22 cellular contexts compared by ENCODE assay signal in genomic region chr17:55120651-55121050, GRCh38.
A peak's percentile ranks its signal among the peaks of the same experiment; 100 is the strongest.
DNase-seq lines count a peak whose midpoint lies in the region; ATAC-seq and TF ChIP-seq lines count a peak whose summit lies in the region.
"Had no signal": no experiment of that assay in that cellular context is flagged by ENCODE, and none has a peak within 500 bp of the region (broad histone marks: within the 10 kb centered on the region; RNA-seq: fewer than 3 reads in every experiment).

No MANE protein-coding gene starts in this region.

- intact Hi-C loops in stomach (cut with DNase I; ENCODE audit: low total_unique reads), result no loop called here

- H4K91ac ChIP-seq in mesenchymal stem cell (ENCODE audit: low read length), result no peak overlapping the region

- no peak for DNase-seq in T-helper 17 cell
- DNase-seq in choroid plexus epithelial cell (ENCODE audit: low read depth), result peak; percentile 3
- peak; percentile 6 for DNase-seq in mesenchymal stem cell
- DNase-seq in retina, result peak; percentile 13
- DNase-seq in stomach, result no peak
- no peak for DNase-seq in SIG-M5 (lab: John Stamatoyannopoulos, UW)
- DNase-seq in osteocyte (ENCODE audit: extremely low spot score, unreplicated experiment), result no peak
- DNase-seq: AML-193; Caco-2; Calu3; CD4-positive, alpha-beta T cell; CD8-positive, alpha-beta T cell; DND-41; EL; GDM1 had no signal

- no peak overlapping the region for H3K4ac ChIP-seq in mesenchymal stem cell (ENCODE audit: low read depth in 1 of 2, low read length in 2 of 2)

- H3K4me1 ChIP-seq in mesenchymal stem cell (ENCODE audit: control insufficient read depth, insufficient read depth, low read depth, low read length), result peaks cover 2% of the 10 kb centered on the region
- peaks cover 0 to 7% (median 0%) of the 10 kb centered on the region in 4 donors for H3K4me1 ChIP-seq in stomach
- H3K4me1 ChIP-seq: A549; BLaER1 treated with 17β-estradiol and CSF1 and Interleukin-3, amounts not matched to agents 10 nM and 100 nM; Caco-2 had no signal

- H3K27me3 Mint-ChIP-seq in T-helper 17 cell (no peaks in the 10 kb centered on the region), osteocyte (ENCODE audit: unreplicated experiment) (no peaks in the 10 kb centered on the region)
- H3K27me3 Mint-ChIP-seq: B cell; CD4-positive, alpha-beta T cell had no signal

- H2BK5ac ChIP-seq in mesenchymal stem cell (ENCODE audit: low read depth, low read length, poor library complexity, severe bottlenecking), result no peak overlapping the region

- no peaks in the 10 kb centered on the region for H3K9me3 Mint-ChIP-seq in osteocyte (ENCODE audit: unreplicated experiment)
- H3K9me3 Mint-ChIP-seq: CD4-positive, alpha-beta T cell; CD8-positive, alpha-beta T cell had no signal

- H3K14ac ChIP-seq in mesenchymal stem cell (ENCODE audit: low read length in 2 of 2), result no peak overlapping the region

- no peaks in the 10 kb centered on the region for H3K79me1 ChIP-seq in mesenchymal stem cell (replicated peaks; ENCODE audit: low read length, poor library complexity, severe bottlenecking)

- H3K36me3 ChIP-seq in mesenchymal stem cell (ENCODE audit: control insufficient read depth in 1 of 2, insufficient read depth in 2 of 2, low read depth in 1 of 2, low read length in 2 of 2) (no peaks in the 10 kb centered on the region), stomach (no peaks in the 10 kb centered on the region)
- H3K36me3 ChIP-seq: BLaER1 treated with 17β-estradiol and CSF1 and Interleukin-3, amounts not matched to agents 10 nM and 100 nM had no signal

- H3K27ac ChIP-seq in mesenchymal stem cell (ENCODE audit: low read length, poor library complexity, severe bottlenecking) (no peak overlapping the region), stomach (no peak overlapping the region)
- H3K27ac ChIP-seq: 22Rv1; A549; BLaER1 treated with 17β-estradiol and CSF1 and Interleukin-3, amounts not matched to agents 10 nM and 100 nM; C4-2B had no signal

- no peak overlapping the region for H2BK120ac ChIP-seq in mesenchymal stem cell (ENCODE audit: low read depth, low read length)

- TF ChIP-seq CTCF in choroid plexus epithelial cell (conservative IDR thresholded peaks at IDR 0.05; ENCODE audit: low read depth, low read length) (no peak), stomach (IDR thresholded peaks at IDR 0.05) (no peak), osteocyte (IDR thresholded peaks at IDR 0.05) (no peak)

- H2AK5ac ChIP-seq in mesenchymal stem cell (ENCODE audit: low read length, severe bottlenecking), result no peak overlapping the region

- no peak overlapping the region for H3K9ac ChIP-seq in mesenchymal stem cell (ENCODE audit: low read length)
- H3K9ac ChIP-seq: BLaER1 treated with 17β-estradiol and CSF1 and Interleukin-3, amounts not matched to agents 10 nM and 100 nM had no signal

- no peak for TF ChIP-seq EP300 in stomach (IDR thresholded peaks at IDR 0.05)

- H3K9me3 ChIP-seq in T-helper 17 cell (ENCODE audit: control insufficient read depth, low read length, poor library complexity, severe bottlenecking), result no peaks in the 10 kb centered on the region
- H3K9me3 ChIP-seq in mesenchymal stem cell (ENCODE audit: control insufficient read depth, low read length), result no peaks in the 10 kb centered on the region
- no peaks in the 10 kb centered on the region for H3K9me3 ChIP-seq in stomach
- H3K9me3 ChIP-seq: A549; BLaER1 treated with 17β-estradiol and CSF1 and Interleukin-3, amounts not matched to agents 10 nM and 100 nM; Caco-2 had no signal

- no peak overlapping the region for H2AFZ ChIP-seq in mesenchymal stem cell (ENCODE audit: low read depth, low read length)

- H2BK15ac ChIP-seq in mesenchymal stem cell (ENCODE audit: low read depth, poor library complexity, severe bottlenecking), result no peak overlapping the region

- H3K18ac ChIP-seq in mesenchymal stem cell (ENCODE audit: low read depth in 1 of 2, low read length in 2 of 2), result no peak overlapping the region

- H3K27ac Mint-ChIP-seq in T-helper 17 cell (peak overlapping the region; percentile 47), osteocyte (ENCODE audit: unreplicated experiment) (no peak overlapping the region)
- H3K27ac Mint-ChIP-seq: B cell; CD4-positive, alpha-beta T cell; CD8-positive, alpha-beta T cell had no signal

- H3K4me3 ChIP-seq in choroid plexus epithelial cell (ENCODE audit: low read depth, low read length) (no peak overlapping the region), mesenchymal stem cell (ENCODE audit: insufficient read depth in 1 of 2, low read depth in 1 of 2, low read length in 2 of 2) (no peak overlapping the region), stomach (no peak overlapping the region)
- H3K4me3 ChIP-seq: A549; BLaER1 treated with 17β-estradiol and CSF1 and Interleukin-3, amounts not matched to agents 10 nM and 100 nM; GM12878 had no signal

- no peak for TF ChIP-seq POLR2A in stomach (IDR thresholded peaks at IDR 0.05)

- no peaks in the 10 kb centered on the region for H3K27me3 ChIP-seq in mesenchymal stem cell (ENCODE audit: control insufficient read depth in 1 of 2, insufficient read depth in 1 of 2, low read length in 2 of 2)
- H3K27me3 ChIP-seq in stomach, result no peaks in the 10 kb centered on the region
- H3K27me3 ChIP-seq: BLaER1 treated with 17β-estradiol and CSF1 and Interleukin-3, amounts not matched to agents 10 nM and 100 nM had no signal

- peaks cover 2% of the 10 kb centered on the region for H3K36me3 Mint-ChIP-seq in T-helper 17 cell (ENCODE audit: low read depth)
- peaks cover 2% of the 10 kb centered on the region for H3K36me3 Mint-ChIP-seq in osteocyte (ENCODE audit: unreplicated experiment)
- H3K36me3 Mint-ChIP-seq: CD8-positive, alpha-beta T cell had no signal

- no peak for ATAC-seq in T-helper 17 cell
- ATAC-seq in HG03520 (IDR thresholded peaks at IDR 0.05; ENCODE audit: unreplicated experiment), result no peak
- ATAC-seq: A549; CD8-positive, alpha-beta T cell had no signal

- no peak overlapping the region for H2BK12ac ChIP-seq in mesenchymal stem cell (ENCODE audit: low read length in 2 of 2)

- no peak overlapping the region for H3K4me2 ChIP-seq in mesenchymal stem cell (ENCODE audit: low read length, poor library complexity, severe bottlenecking)
- H3K4me2 ChIP-seq: A549; BLaER1 treated with 17β-estradiol and CSF1 and Interleukin-3, amounts not matched to agents 10 nM and 100 nM had no signal

- H4K8ac ChIP-seq in mesenchymal stem cell (ENCODE audit: low read length), result no peak overlapping the region

- no peak overlapping the region for H3K23ac ChIP-seq in mesenchymal stem cell (ENCODE audit: low read length in 2 of 2)

- H3K4me3 Mint-ChIP-seq in T-helper 17 cell (no peak overlapping the region), osteocyte (ENCODE audit: unreplicated experiment) (no peak overlapping the region)
- H3K4me3 Mint-ChIP-seq: B cell; CD4-positive, alpha-beta T cell; CD8-positive, alpha-beta T cell had no signal

- peaks cover 27% of the 10 kb centered on the region for H3K4me1 Mint-ChIP-seq in T-helper 17 cell
- peaks cover 2% of the 10 kb centered on the region for H3K4me1 Mint-ChIP-seq in osteocyte (ENCODE audit: unreplicated experiment)
- H3K4me1 Mint-ChIP-seq: B cell had no signal

Comparison
In these comparisons a context has a peak if more than half of its experiments do, and no peak if none do; other contexts are left out.
1. DNase-seq: peak in choroid plexus epithelial cell (single experiment), mesenchymal stem cell (single experiment) and retina (single experiment); none in T-helper 17 cell (0 of 3), stomach (single experiment), SIG-M5 (single experiment) and osteocyte (single experiment).